In the genomic region with DNA sequence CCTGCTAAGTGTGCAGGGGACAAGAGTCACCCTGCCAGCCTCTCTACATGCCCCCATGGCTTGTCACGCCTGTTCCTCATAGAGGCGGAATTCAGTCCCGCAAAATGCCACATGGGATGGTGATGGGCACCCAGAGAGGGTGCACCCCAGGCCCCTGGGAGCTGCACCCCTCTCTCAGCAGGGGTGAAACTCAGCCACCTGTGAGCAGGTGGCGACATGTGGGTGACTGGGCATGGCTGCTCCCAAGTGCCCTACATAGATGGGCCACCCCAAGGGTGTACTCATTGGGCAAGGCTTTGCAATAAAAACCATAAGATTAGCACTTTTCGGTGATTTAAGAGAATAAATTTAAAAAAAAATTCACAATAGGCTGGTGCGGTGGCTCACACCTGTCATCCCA, we compare ENCODE assay signal across 1 cellular context.
TF ChIP-seq lines count a peak whose summit lies in the region.

No MANE protein-coding gene starts in this region.

TF ChIP-seq in H1, 55 proteins besides CTCF, POLR2A, EP300 and RAD21:
- TF ChIP-seq ATF2 (IDR thresholded peaks at IDR 0.05; ENCODE audit: low read length) (no peak), TEAD4 (IDR thresholded peaks at IDR 0.05; ENCODE audit: low read depth, low read length) (no peak), HDAC6 (IDR thresholded peaks at IDR 0.05; ENCODE audit: low read depth, low read length) (no peak), CHD1 (IDR thresholded peaks at IDR 0.05; ENCODE audit: low read depth, low read length) (no peak), NRF1 (IDR thresholded peaks at IDR 0.05; ENCODE audit: low read depth, low read length) (no peak), GTF2F1 (IDR thresholded peaks at IDR 0.05; ENCODE audit: borderline replicate concordance, low read depth, low read length) (no peak), JUN (IDR thresholded peaks at IDR 0.05; ENCODE audit: low read depth, low read length) (no peak)
- TF ChIP-seq, protein P1, sequence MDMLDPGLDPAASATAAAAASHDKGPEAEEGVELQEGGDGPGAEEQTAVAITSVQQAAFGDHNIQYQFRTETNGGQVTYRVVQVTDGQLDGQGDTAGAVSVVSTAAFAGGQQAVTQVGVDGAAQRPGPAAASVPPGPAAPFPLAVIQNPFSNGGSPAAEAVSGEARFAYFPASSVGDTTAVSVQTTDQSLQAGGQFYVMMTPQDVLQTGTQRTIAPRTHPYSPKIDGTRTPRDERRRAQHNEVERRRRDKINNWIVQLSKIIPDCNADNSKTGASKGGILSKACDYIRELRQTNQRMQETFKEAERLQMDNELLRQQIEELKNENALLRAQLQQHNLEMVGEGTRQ (IDR thresholded peaks at IDR 0.05; ENCODE audit: low read length) = no peak
